12 cellular contexts compared by ENCODE assay signal in the genomic region with DNA sequence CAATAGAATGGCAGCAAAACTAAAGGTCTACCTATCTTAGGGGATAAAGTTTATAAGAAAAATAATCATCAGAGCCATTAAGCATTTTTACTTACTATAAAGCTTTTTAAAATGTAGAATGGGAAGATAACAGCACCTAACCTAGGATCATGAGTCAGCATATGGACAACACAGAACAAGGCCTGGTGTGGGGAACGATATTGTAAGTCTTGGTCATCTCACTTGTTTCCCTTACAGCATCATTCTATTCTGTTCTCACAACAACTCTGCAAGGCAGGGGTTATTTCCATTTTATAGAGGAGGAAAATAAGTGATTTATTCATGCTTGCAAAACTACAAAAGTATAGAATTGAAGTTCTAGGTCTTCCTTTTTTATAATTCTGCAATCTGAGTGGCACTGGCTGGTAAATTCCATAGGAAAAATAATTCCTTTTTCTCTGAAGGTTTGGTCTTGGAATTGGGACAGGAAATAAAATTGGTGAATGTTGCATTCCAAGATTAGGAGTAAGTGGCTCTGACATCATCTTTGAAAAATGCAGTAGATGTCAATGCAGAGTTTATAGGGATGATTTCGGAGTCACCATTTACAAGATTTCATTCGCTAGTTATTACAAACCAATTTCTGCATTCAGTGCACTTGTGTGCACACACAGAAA.
DNase-seq lines count a peak whose midpoint lies in the region; ATAC-seq, FAIRE-seq and TF ChIP-seq lines count a peak whose summit lies in the region.
"Had no signal": no experiment of that assay in that cellular context is flagged by ENCODE, and none has a peak within 500 bp of the region (broad histone marks: within the 10 kb centered on the region; RNA-seq: fewer than 3 reads in every experiment).

No MANE protein-coding gene starts in this region.

- H3K27me3 ChIP-seq in osteoblast (ENCODE audit: insufficient read depth, low read length) (no peaks in the 10 kb centered on the region), prostate gland (replicated peaks; ENCODE audit: insufficient read depth) (no peaks in the 10 kb centered on the region)

- H3K4me3 ChIP-seq in osteoblast (ENCODE audit: insufficient read depth, low read length) (no peak overlapping the region), prostate gland (no peak overlapping the region)

- H3K9me3 ChIP-seq in osteoblast (ENCODE audit: low read depth, low read length) = no peaks in the 10 kb centered on the region
- H3K9me3 ChIP-seq in prostate gland = no peaks in the 10 kb centered on the region

- peak overlapping the region; percentile 54 for H3K4me2 ChIP-seq in osteoblast (ENCODE audit: insufficient read depth, low read length)

- 58% methylated on average over 3 of the region's 3 CpGs for WGBS in prostate gland

- H4K20me1 ChIP-seq in osteoblast (ENCODE audit: insufficient read depth, low read length) = no peaks in the 10 kb centered on the region

- H2AFZ ChIP-seq in osteoblast (ENCODE audit: low read length) = no peak overlapping the region

- H3K36me3 ChIP-seq in osteoblast (ENCODE audit: insufficient read depth, low read length) (no peaks in the 10 kb centered on the region), prostate gland (no peaks in the 10 kb centered on the region)

- TF ChIP-seq CTCF in osteoblast (IDR thresholded peaks at IDR 0.05; ENCODE audit: extremely low read depth, low read depth, low read length) (no peak), prostate gland (IDR thresholded peaks at IDR 0.05) (no peak)

- H3K79me2 ChIP-seq in osteoblast (ENCODE audit: insufficient read depth, low read length) = no peaks in the 10 kb centered on the region

- ATAC-seq in HG02610 (IDR thresholded peaks at IDR 0.05; ENCODE audit: unreplicated experiment) (no peak), GM21825 (IDR thresholded peaks at IDR 0.05; ENCODE audit: unreplicated experiment) (no peak)

- TF ChIP-seq POLR2A in prostate gland (IDR thresholded peaks at IDR 0.05) = no peak

- H3K27ac ChIP-seq in osteoblast (ENCODE audit: low read depth, low read length) = peak overlapping the region; percentile 52
- no peak overlapping the region for H3K27ac ChIP-seq in prostate gland

- intact Hi-C loops in prostate gland (cut with DNase I) = no loop called here

- H3K4me1 ChIP-seq in osteoblast (ENCODE audit: insufficient read depth, low read length) (peaks cover 64% of the 10 kb centered on the region), prostate gland (replicated peaks) (no peaks in the 10 kb centered on the region)

- peak; percentile 91 for FAIRE-seq in RCC 7860 (lab: Jason Lieb, UNC)

- DNase-seq in EH (ENCODE audit: low read depth) = peak; percentile 89
- peak; percentile 76 for DNase-seq in RCC 7860 (ENCODE audit: low spot score)
- DNase-seq in epidermal melanocyte (ENCODE audit: insufficient read length, low spot score) = peak; percentile 30
- DNase-seq in osteoblast (ENCODE audit: insufficient read length, low spot score, missing footprints) = no peak
- no peak for DNase-seq in hypothalamus (lab: John Stamatoyannopoulos, UW)
- DNase-seq in prostate gland (ENCODE audit: low spot score) = no peak
- DNase-seq: activated CD4-positive, alpha-beta T cell treated with anti-CD3 and anti-CD28 coated beads, Interleukin-2, amount 10 ng/mL, durations not matched to agents 24 days and 14 days; NCI-H1930; occipital lobe; stimulated activated naive CD4-positive, alpha-beta T cell treated with Interleukin-2 at 50 U/mL for 16 hours had no signal

Comparison
In these comparisons a context has a peak if more than half of its experiments do, and no peak if none do; other contexts are left out.
1. DNase-seq: peak in EH (single experiment), RCC 7860 (single experiment) and epidermal melanocyte (single experiment); none in osteoblast (single experiment), hypothalamus (0 of 51) and prostate gland (single experiment).